1 cellular context compared by ENCODE assay signal in the genomic region with DNA sequence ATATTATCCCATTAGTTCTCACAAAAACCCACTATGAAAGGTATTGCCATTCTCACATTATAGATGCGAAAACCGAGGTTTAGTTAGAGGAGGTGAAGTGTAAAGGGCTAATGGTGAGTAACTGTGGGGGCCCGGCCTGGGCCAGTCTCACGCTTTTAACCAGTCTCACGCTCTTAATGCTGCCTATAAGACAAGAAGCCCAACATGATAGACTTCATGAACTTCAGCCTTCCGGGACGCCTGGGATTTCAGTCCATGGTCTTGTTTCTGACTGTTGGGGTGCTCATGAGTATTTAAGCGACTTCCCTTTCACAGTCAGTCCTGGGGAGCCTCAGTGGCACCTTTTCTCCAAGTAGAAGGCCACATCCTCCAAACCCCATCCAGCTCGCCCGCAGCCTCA.
TF ChIP-seq lines count a peak whose summit lies in the region.

No MANE protein-coding gene starts in this region.

TF ChIP-seq in WTC11, 78 proteins besides CTCF, POLR2A, EP300 and RAD21 (continued from another document):
- TF ChIP-seq, protein P1, sequence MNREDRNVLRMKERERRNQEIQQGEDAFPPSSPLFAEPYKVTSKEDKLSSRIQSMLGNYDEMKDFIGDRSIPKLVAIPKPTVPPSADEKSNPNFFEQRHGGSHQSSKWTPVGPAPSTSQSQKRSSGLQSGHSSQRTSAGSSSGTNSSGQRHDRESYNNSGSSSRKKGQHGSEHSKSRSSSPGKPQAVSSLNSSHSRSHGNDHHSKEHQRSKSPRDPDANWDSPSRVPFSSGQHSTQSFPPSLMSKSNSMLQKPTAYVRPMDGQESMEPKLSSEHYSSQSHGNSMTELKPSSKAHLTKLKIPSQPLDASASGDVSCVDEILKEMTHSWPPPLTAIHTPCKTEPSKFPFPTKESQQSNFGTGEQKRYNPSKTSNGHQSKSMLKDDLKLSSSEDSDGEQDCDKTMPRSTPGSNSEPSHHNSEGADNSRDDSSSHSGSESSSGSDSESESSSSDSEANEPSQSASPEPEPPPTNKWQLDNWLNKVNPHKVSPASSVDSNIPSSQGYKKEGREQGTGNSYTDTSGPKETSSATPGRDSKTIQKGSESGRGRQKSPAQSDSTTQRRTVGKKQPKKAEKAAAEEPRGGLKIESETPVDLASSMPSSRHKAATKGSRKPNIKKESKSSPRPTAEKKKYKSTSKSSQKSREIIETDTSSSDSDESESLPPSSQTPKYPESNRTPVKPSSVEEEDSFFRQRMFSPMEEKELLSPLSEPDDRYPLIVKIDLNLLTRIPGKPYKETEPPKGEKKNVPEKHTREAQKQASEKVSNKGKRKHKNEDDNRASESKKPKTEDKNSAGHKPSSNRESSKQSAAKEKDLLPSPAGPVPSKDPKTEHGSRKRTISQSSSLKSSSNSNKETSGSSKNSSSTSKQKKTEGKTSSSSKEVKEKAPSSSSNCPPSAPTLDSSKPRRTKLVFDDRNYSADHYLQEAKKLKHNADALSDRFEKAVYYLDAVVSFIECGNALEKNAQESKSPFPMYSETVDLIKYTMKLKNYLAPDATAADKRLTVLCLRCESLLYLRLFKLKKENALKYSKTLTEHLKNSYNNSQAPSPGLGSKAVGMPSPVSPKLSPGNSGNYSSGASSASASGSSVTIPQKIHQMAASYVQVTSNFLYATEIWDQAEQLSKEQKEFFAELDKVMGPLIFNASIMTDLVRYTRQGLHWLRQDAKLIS (CRISPR knock-in tag; IDR thresholded peaks at IDR 0.05; ENCODE audit: borderline replicate concordance), result no peak
- no peak for TF ChIP-seq NFATC4 (CRISPR knock-in tag; IDR thresholded peaks at IDR 0.05)
- TF ChIP-seq CREM (CRISPR knock-in tag; IDR thresholded peaks at IDR 0.05), result no peak
- TF ChIP-seq, protein P2, sequence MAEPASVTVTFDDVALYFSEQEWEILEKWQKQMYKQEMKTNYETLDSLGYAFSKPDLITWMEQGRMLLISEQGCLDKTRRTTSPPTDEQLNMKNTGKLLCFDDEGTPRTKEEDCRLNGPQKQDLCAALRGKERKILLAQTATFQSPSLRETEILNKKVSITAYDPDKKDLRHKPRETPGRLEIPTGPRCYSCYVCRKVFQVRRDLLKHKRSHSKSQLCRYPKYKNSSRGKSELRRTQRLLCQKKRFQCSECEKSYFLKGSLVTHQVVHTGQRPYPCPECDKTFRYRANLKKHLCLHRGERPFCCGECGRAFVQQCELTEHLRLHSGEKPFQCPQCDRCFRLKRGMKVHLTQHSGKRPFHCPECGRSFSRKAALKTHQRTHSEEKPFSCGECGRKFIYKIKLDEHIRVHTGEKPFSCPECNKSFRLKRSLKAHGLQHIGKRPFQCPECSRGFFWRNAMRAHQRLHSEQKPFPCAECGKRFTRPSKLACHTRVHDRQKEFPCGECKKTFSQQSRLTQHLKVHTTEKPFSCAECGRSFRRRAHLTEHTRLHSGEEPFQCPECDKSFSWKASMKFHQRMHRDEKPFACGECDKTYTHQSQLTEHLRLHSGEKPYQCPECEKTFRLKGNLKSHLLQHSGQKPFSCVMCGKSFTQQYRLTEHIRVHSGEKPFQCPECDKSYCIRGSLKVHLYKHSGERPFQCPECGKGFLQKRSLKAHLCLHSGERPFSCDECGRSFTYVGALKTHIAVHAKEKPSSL (CRISPR knock-in tag; conservative IDR thresholded peaks at IDR 0.05), result no peak
- TF ChIP-seq, protein P3, sequence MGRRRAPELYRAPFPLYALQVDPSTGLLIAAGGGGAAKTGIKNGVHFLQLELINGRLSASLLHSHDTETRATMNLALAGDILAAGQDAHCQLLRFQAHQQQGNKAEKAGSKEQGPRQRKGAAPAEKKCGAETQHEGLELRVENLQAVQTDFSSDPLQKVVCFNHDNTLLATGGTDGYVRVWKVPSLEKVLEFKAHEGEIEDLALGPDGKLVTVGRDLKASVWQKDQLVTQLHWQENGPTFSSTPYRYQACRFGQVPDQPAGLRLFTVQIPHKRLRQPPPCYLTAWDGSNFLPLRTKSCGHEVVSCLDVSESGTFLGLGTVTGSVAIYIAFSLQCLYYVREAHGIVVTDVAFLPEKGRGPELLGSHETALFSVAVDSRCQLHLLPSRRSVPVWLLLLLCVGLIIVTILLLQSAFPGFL (CRISPR knock-in tag; IDR thresholded peaks at IDR 0.05; ENCODE audit: borderline replicate concordance), result no peak
- TF ChIP-seq, protein P4, sequence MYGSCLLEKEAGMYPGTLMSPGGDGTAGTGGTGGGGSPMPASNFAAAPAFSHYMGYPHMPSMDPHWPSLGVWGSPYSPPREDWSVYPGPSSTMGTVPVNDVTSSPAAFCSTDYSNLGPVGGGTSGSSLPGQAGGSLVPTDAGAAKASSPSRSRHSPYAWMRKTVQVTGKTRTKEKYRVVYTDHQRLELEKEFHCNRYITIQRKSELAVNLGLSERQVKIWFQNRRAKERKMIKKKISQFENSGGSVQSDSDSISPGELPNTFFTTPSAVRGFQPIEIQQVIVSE (CRISPR knock-in tag; IDR thresholded peaks at IDR 0.05; ENCODE audit: borderline replicate concordance), result no peak
- no peak for TF ChIP-seq ZNF138 (CRISPR knock-in tag; conservative IDR thresholded peaks at IDR 0.05)
- TF ChIP-seq SMAD3 (CRISPR knock-in tag; IDR thresholded peaks at IDR 0.05; ENCODE audit: borderline replicate concordance), result no peak
- TF ChIP-seq, protein P5, sequence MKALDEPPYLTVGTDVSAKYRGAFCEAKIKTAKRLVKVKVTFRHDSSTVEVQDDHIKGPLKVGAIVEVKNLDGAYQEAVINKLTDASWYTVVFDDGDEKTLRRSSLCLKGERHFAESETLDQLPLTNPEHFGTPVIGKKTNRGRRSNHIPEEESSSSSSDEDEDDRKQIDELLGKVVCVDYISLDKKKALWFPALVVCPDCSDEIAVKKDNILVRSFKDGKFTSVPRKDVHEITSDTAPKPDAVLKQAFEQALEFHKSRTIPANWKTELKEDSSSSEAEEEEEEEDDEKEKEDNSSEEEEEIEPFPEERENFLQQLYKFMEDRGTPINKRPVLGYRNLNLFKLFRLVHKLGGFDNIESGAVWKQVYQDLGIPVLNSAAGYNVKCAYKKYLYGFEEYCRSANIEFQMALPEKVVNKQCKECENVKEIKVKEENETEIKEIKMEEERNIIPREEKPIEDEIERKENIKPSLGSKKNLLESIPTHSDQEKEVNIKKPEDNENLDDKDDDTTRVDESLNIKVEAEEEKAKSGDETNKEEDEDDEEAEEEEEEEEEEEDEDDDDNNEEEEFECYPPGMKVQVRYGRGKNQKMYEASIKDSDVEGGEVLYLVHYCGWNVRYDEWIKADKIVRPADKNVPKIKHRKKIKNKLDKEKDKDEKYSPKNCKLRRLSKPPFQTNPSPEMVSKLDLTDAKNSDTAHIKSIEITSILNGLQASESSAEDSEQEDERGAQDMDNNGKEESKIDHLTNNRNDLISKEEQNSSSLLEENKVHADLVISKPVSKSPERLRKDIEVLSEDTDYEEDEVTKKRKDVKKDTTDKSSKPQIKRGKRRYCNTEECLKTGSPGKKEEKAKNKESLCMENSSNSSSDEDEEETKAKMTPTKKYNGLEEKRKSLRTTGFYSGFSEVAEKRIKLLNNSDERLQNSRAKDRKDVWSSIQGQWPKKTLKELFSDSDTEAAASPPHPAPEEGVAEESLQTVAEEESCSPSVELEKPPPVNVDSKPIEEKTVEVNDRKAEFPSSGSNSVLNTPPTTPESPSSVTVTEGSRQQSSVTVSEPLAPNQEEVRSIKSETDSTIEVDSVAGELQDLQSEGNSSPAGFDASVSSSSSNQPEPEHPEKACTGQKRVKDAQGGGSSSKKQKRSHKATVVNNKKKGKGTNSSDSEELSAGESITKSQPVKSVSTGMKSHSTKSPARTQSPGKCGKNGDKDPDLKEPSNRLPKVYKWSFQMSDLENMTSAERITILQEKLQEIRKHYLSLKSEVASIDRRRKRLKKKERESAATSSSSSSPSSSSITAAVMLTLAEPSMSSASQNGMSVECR (CRISPR knock-in tag; IDR thresholded peaks at IDR 0.05; ENCODE audit: borderline replicate concordance), result no peak
- TF ChIP-seq, protein P6, sequence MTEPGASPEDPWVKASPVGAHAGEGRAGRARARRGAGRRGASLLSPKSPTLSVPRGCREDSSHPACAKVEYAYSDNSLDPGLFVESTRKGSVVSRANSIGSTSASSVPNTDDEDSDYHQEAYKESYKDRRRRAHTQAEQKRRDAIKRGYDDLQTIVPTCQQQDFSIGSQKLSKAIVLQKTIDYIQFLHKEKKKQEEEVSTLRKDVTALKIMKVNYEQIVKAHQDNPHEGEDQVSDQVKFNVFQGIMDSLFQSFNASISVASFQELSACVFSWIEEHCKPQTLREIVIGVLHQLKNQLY (CRISPR knock-in tag; IDR thresholded peaks at IDR 0.05), result no peak
TF ChIP-seq in WTC11: peak in this region for 0.
